Comparison of ENCODE assay signal across 2 cellular contexts in the genomic region with DNA sequence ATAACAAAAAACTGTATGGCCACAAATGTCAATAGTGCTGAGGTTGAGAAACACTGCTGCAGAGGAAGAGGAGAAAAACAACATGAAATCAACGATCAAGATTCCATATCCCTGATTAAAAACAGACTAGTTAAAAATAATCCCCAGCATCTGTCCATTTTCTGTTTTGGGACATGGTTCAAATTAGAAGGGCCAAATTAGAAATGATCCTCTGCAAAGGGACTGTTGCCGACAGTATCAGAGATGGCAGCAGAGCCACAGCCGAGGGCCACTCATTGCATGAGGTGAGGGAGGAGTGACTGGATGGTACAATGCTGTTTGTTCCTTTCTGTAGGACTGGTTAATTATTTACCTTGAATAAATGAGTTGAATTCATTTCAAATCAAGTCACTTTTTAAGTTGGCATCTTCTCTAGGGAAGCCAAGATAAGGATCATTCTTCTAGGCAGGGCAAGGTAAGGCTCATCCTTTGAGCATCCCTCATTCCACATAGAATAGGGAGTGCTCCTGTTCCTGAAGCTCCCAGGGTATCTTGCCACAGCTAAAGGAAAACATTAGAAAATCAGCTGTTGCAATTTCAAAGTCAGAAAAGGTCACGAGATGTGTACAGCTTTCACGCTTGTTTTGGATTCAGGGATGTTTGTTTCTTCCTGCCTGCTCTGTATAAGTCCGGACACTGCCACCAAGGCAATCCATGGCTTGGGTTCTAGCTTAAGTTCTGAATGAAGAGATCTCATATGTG.
TF ChIP-seq lines count a peak whose summit lies in the region.

No MANE protein-coding gene starts in this region.

TF ChIP-seq in liver, 16 proteins besides CTCF, POLR2A, EP300 and RAD21 (continued from another document):
- TF ChIP-seq, protein P1, sequence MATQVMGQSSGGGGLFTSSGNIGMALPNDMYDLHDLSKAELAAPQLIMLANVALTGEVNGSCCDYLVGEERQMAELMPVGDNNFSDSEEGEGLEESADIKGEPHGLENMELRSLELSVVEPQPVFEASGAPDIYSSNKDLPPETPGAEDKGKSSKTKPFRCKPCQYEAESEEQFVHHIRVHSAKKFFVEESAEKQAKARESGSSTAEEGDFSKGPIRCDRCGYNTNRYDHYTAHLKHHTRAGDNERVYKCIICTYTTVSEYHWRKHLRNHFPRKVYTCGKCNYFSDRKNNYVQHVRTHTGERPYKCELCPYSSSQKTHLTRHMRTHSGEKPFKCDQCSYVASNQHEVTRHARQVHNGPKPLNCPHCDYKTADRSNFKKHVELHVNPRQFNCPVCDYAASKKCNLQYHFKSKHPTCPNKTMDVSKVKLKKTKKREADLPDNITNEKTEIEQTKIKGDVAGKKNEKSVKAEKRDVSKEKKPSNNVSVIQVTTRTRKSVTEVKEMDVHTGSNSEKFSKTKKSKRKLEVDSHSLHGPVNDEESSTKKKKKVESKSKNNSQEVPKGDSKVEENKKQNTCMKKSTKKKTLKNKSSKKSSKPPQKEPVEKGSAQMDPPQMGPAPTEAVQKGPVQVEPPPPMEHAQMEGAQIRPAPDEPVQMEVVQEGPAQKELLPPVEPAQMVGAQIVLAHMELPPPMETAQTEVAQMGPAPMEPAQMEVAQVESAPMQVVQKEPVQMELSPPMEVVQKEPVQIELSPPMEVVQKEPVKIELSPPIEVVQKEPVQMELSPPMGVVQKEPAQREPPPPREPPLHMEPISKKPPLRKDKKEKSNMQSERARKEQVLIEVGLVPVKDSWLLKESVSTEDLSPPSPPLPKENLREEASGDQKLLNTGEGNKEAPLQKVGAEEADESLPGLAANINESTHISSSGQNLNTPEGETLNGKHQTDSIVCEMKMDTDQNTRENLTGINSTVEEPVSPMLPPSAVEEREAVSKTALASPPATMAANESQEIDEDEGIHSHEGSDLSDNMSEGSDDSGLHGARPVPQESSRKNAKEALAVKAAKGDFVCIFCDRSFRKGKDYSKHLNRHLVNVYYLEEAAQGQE (IDR thresholded peaks at IDR 0.05): no peak
TF ChIP-seq in liver: peak in this region for 1.

TF ChIP-seq in HepG2, 621 proteins besides CTCF, POLR2A, EP300 and RAD21 (continued from another document):
- TF ChIP-seq, protein P2, sequence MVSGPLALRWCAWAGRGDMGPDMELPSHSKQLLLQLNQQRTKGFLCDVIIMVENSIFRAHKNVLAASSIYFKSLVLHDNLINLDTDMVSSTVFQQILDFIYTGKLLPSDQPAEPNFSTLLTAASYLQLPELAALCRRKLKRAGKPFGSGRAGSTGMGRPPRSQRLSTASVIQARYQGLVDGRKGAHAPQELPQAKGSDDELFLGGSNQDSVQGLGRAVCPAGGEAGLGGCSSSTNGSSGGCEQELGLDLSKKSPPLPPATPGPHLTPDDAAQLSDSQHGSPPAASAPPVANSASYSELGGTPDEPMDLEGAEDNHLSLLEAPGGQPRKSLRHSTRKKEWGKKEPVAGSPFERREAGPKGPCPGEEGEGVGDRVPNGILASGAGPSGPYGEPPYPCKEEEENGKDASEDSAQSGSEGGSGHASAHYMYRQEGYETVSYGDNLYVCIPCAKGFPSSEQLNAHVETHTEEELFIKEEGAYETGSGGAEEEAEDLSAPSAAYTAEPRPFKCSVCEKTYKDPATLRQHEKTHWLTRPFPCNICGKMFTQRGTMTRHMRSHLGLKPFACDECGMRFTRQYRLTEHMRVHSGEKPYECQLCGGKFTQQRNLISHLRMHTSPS (CRISPR knock-in tag; IDR thresholded peaks at IDR 0.05; ENCODE audit: low read depth): no peak
- no peak for TF ChIP-seq ZBTB38 (CRISPR knock-in tag; IDR thresholded peaks at IDR 0.05)
- TF ChIP-seq ZBTB7A (CRISPR knock-in tag; IDR thresholded peaks at IDR 0.05): no peak
- TF ChIP-seq IKZF4 (CRISPR knock-in tag; IDR thresholded peaks at IDR 0.05; ENCODE audit: borderline replicate concordance, low read depth, not compliant biosample characterization): no peak
- TF ChIP-seq, protein P3, sequence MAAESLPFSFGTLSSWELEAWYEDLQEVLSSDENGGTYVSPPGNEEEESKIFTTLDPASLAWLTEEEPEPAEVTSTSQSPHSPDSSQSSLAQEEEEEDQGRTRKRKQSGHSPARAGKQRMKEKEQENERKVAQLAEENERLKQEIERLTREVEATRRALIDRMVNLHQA (CRISPR knock-in tag; IDR thresholded peaks at IDR 0.05): no peak
- no peak for TF ChIP-seq CENPX (CRISPR knock-in tag; IDR thresholded peaks at IDR 0.05)
- TF ChIP-seq, protein P4, sequence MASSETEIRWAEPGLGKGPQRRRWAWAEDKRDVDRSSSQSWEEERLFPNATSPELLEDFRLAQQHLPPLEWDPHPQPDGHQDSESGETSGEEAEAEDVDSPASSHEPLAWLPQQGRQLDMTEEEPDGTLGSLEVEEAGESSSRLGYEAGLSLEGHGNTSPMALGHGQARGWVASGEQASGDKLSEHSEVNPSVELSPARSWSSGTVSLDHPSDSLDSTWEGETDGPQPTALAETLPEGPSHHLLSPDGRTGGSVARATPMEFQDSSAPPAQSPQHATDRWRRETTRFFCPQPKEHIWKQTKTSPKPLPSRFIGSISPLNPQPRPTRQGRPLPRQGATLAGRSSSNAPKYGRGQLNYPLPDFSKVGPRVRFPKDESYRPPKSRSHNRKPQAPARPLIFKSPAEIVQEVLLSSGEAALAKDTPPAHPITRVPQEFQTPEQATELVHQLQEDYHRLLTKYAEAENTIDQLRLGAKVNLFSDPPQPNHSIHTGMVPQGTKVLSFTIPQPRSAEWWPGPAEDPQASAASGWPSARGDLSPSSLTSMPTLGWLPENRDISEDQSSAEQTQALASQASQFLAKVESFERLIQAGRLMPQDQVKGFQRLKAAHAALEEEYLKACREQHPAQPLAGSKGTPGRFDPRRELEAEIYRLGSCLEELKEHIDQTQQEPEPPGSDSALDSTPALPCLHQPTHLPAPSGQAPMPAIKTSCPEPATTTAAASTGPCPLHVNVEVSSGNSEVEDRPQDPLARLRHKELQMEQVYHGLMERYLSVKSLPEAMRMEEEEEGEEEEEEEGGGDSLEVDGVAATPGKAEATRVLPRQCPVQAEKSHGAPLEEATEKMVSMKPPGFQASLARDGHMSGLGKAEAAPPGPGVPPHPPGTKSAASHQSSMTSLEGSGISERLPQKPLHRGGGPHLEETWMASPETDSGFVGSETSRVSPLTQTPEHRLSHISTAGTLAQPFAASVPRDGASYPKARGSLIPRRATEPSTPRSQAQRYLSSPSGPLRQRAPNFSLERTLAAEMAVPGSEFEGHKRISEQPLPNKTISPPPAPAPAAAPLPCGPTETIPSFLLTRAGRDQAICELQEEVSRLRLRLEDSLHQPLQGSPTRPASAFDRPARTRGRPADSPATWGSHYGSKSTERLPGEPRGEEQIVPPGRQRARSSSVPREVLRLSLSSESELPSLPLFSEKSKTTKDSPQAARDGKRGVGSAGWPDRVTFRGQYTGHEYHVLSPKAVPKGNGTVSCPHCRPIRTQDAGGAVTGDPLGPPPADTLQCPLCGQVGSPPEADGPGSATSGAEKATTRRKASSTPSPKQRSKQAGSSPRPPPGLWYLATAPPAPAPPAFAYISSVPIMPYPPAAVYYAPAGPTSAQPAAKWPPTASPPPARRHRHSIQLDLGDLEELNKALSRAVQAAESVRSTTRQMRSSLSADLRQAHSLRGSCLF (CRISPR knock-in tag; IDR thresholded peaks at IDR 0.05; ENCODE audit: borderline replicate concordance): no peak
- TF ChIP-seq, protein P5, sequence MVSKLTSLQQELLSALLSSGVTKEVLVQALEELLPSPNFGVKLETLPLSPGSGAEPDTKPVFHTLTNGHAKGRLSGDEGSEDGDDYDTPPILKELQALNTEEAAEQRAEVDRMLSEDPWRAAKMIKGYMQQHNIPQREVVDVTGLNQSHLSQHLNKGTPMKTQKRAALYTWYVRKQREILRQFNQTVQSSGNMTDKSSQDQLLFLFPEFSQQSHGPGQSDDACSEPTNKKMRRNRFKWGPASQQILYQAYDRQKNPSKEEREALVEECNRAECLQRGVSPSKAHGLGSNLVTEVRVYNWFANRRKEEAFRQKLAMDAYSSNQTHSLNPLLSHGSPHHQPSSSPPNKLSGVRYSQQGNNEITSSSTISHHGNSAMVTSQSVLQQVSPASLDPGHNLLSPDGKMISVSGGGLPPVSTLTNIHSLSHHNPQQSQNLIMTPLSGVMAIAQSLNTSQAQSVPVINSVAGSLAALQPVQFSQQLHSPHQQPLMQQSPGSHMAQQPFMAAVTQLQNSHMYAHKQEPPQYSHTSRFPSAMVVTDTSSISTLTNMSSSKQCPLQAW (CRISPR knock-in tag; IDR thresholded peaks at IDR 0.05): no peak
- no peak for TF ChIP-seq ZNF547 (CRISPR knock-in tag; IDR thresholded peaks at IDR 0.05)
- no peak for TF ChIP-seq SIX4 (CRISPR knock-in tag; IDR thresholded peaks at IDR 0.05)
- TF ChIP-seq, protein P6, sequence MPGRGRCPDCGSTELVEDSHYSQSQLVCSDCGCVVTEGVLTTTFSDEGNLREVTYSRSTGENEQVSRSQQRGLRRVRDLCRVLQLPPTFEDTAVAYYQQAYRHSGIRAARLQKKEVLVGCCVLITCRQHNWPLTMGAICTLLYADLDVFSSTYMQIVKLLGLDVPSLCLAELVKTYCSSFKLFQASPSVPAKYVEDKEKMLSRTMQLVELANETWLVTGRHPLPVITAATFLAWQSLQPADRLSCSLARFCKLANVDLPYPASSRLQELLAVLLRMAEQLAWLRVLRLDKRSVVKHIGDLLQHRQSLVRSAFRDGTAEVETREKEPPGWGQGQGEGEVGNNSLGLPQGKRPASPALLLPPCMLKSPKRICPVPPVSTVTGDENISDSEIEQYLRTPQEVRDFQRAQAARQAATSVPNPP (CRISPR knock-in tag; IDR thresholded peaks at IDR 0.05): no peak
- TF ChIP-seq ZNF543 (CRISPR knock-in tag; IDR thresholded peaks at IDR 0.05): no peak
- TF ChIP-seq ZFP36L1 (CRISPR knock-in tag; IDR thresholded peaks at IDR 0.05): no peak
- TF ChIP-seq, protein P7, sequence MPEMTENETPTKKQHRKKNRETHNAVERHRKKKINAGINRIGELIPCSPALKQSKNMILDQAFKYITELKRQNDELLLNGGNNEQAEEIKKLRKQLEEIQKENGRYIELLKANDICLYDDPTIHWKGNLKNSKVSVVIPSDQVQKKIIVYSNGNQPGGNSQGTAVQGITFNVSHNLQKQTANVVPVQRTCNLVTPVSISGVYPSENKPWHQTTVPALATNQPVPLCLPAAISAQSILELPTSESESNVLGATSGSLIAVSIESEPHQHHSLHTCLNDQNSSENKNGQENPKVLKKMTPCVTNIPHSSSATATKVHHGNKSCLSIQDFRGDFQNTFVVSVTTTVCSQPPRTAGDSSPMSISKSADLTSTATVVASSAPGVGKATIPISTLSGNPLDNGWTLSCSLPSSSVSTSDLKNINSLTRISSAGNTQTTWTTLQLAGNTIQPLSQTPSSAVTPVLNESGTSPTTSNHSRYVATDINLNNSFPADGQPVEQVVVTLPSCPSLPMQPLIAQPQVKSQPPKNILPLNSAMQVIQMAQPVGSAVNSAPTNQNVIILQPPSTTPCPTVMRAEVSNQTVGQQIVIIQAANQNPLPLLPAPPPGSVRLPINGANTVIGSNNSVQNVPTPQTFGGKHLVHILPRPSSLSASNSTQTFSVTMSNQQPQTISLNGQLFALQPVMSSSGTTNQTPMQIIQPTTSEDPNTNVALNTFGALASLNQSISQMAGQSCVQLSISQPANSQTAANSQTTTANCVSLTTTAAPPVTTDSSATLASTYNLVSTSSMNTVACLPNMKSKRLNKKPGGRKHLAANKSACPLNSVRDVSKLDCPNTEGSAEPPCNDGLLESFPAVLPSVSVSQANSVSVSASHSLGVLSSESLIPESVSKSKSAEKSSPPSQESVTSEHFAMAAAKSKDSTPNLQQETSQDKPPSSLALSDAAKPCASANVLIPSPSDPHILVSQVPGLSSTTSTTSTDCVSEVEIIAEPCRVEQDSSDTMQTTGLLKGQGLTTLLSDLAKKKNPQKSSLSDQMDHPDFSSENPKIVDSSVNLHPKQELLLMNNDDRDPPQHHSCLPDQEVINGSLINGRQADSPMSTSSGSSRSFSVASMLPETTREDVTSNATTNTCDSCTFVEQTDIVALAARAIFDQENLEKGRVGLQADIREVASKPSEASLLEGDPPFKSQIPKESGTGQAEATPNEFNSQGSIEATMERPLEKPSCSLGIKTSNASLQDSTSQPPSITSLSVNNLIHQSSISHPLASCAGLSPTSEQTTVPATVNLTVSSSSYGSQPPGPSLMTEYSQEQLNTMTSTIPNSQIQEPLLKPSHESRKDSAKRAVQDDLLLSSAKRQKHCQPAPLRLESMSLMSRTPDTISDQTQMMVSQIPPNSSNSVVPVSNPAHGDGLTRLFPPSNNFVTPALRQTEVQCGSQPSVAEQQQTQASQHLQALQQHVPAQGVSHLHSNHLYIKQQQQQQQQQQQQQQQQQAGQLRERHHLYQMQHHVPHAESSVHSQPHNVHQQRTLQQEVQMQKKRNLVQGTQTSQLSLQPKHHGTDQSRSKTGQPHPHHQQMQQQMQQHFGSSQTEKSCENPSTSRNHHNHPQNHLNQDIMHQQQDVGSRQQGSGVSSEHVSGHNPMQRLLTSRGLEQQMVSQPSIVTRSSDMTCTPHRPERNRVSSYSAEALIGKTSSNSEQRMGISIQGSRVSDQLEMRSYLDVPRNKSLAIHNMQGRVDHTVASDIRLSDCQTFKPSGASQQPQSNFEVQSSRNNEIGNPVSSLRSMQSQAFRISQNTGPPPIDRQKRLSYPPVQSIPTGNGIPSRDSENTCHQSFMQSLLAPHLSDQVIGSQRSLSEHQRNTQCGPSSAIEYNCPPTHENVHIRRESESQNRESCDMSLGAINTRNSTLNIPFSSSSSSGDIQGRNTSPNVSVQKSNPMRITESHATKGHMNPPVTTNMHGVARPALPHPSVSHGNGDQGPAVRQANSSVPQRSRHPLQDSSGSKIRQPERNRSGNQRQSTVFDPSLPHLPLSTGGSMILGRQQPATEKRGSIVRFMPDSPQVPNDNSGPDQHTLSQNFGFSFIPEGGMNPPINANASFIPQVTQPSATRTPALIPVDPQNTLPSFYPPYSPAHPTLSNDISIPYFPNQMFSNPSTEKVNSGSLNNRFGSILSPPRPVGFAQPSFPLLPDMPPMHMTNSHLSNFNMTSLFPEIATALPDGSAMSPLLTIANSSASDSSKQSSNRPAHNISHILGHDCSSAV (CRISPR knock-in tag; IDR thresholded peaks at IDR 0.05; ENCODE audit: borderline replicate concordance): no peak
- no peak for TF ChIP-seq POGZ (CRISPR knock-in tag; IDR thresholded peaks at IDR 0.05)
